Comparison of ENCODE assay signal across 1 cellular context in the genomic region with DNA sequence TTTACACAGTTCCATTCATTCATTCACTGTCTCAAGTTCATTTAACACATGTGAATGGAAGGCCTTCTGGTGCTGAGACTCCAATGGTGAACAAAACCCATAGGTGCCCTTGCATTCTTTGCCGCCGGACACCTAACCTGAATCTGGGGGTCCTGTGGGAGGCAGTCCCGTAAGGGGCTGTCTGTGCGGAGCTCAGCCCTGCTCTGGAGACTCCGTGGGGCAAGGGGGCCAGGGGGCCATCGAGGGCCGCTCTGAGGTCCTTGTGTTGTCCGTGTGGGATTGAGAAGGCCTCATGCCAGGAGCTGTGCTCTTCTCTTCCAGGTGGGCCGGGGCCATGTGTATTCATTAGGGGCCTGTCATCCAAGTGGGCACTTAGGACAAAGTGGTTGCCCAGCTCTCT.
TF ChIP-seq lines count a peak whose summit lies in the region.

No MANE protein-coding gene starts in this region.

TF ChIP-seq in SK-N-SH, 30 proteins besides CTCF, POLR2A, EP300 and RAD21 (continued from another document):
- no peak for TF ChIP-seq EZH2phosphoT487 (IDR thresholded peaks at IDR 0.05; ENCODE audit: borderline replicate concordance, low read depth)
- no peak for TF ChIP-seq FOXJ3 (CRISPR knock-in tag; IDR thresholded peaks at IDR 0.05)
- no peak for TF ChIP-seq FOSL2 (IDR thresholded peaks at IDR 0.05; ENCODE audit: borderline replicate concordance, low read depth)
